Comparison of ENCODE assay signal across 11 cellular contexts in the genomic region with DNA sequence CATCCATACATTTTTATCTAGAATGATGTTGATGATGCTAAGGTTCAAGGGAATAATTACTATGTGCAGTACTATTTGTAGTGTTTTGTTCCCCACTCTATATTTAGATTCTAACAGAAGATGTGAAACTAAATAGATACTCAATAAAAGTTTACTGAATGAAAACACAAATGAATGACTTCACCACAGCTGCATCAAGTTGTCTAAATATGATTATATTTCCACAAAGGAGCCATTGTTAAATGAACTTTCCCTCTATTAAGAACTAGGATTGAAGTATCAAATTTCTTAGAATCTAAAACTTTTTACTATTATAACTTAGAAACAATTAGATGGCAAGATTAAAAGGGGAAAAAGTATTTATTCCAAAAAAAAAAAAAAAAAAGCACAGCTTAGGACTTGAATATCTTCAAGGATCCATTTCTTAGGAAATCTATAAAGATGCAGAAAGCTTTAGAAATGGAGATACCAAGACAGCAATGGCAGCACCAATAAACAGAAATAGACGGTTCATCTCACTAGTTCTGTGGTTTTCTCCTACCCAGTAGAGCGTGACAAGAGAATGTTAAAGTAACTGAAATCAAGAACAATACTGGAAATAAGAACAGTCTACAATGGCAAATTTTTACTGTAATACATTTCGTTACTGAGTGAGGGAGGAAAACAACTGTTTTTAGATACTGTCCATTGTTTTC.
A peak's percentile ranks its signal among the peaks of the same experiment; 100 is the strongest.
DNase-seq lines count a peak whose midpoint lies in the region; ATAC-seq and TF ChIP-seq lines count a peak whose summit lies in the region.
"Had no signal": no experiment of that assay in that cellular context is flagged by ENCODE, and none has a peak within 500 bp of the region (broad histone marks: within the 10 kb centered on the region; RNA-seq: fewer than 3 reads in every experiment).

No MANE protein-coding gene starts in this region.

- intact Hi-C loops in dorsolateral prefrontal cortex (cut with DNase I) = no loop called here

- peak; percentile 27 for DNase-seq in renal cortical epithelial cell (ENCODE audit: low read depth)
- DNase-seq in NCI-H2107 treated with DMSO at 0.1 percent for 48 hours (lab: John Stamatoyannopoulos, UW; ENCODE audit: unreplicated experiment) = no peak
- DNase-seq in dorsolateral prefrontal cortex = no peak
- no peak for DNase-seq in SIG-M5 treated with dmso at 0.1 percent for 504 hours (lab: John Stamatoyannopoulos, UW; ENCODE audit: unreplicated experiment)
- DNase-seq: activated effector memory CD4-positive, alpha-beta T cell treated with Interleukin-2 at 50 U/mL for 16 hours; dermis blood vessel endothelial cell; NCI-H2227 treated with DMSO at 0.1 percent for 48 hours; nucleus accumbens had no signal

- H3K27me3 ChIP-seq in dorsolateral prefrontal cortex = peaks cover 0 to 14% (median 0%) of the 10 kb centered on the region in 45 donors

- ATAC-seq in GM19035 (IDR thresholded peaks at IDR 0.05; ENCODE audit: unreplicated experiment) = peak; percentile 81
- ATAC-seq in HG02571 (IDR thresholded peaks at IDR 0.05; ENCODE audit: unreplicated experiment) = peak; percentile 71
- ATAC-seq in HG03460 (IDR thresholded peaks at IDR 0.05; ENCODE audit: unreplicated experiment) = peak; percentile 84

- no peak overlapping the region for H3K27ac ChIP-seq in dorsolateral prefrontal cortex

- no peak for TF ChIP-seq CTCF in dorsolateral prefrontal cortex (IDR thresholded peaks at IDR 0.05 in 54 of 56, conservative IDR thresholded peaks at IDR 0.05 in 2 of 56; ENCODE audit: low read depth in 1 of 56, partially characterized antibody in 56 of 56)

- no peak overlapping the region for H3K4me3 ChIP-seq in dorsolateral prefrontal cortex
